19 cellular contexts compared by ENCODE assay signal in the genomic region with DNA sequence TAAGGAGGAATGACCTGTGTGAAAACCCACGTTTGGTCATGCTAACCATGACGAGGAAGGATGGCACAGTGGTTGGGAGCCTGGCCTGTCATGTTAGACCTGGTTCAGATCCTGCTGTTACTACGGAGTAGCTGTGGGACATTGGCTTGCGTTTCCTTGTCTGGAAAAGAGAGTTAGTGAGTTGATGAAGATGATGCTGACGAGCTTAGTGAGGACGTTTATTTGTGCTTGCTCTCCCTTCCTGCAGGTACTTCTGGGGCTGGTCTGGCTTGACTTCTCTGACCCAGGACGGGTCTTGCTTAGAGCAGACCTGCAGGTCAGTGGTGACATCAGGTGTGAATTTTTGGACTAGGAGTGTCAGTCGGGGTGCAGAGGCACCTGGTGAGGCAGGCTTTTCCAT. TPM values are rescaled to one million over a fixed set of nuclear protein-coding genes. Genes with fewer than 3 reads are reported as not detected.
DNase-seq lines count a peak whose midpoint lies in the region; ATAC-seq and TF ChIP-seq lines count a peak whose summit lies in the region.
"Had no signal": no experiment of that assay in that cellular context is flagged by ENCODE, and none has a peak within 500 bp of the region (broad histone marks: within the 10 kb centered on the region; RNA-seq: fewer than 3 reads in every experiment).

No MANE protein-coding gene starts in this region.

- no peak for ATAC-seq in activated CD8-positive, alpha-beta T cell treated with anti-CD3 and anti-CD28 coated beads for 36 hours
- ATAC-seq in activated CD8-positive, alpha-beta T cell treated with anti-CD3 and anti-CD28 coated beads, Interleukin-2, amount 10 ng/mL, durations not matched to agents 7 days and 5 days = no peak
- no peak for ATAC-seq in activated B cell treated with CpG ODN at 0.5 μM for 24 hours (ENCODE audit: low read depth)
- no peak for ATAC-seq in GM19328 (IDR thresholded peaks at IDR 0.05; ENCODE audit: unreplicated experiment)
- ATAC-seq in left lobe of liver = no peak
- ATAC-seq: A549, gastrocnemius medialis had no signal

- no peaks in the 10 kb centered on the region for H3K27me3 ChIP-seq in sigmoid colon
- H3K27me3 ChIP-seq: gastrocnemius medialis, neutrophil, Peyer's patch, SJSA1, suprapubic skin had no signal

- POLR2A ChIA-PET in activated CD8-positive, alpha-beta T cell treated with anti-CD3 and anti-CD28 coated beads for 36 hours (lab: Charles Lee) = interaction anchor here (2.8 to 5.3 kb wide), 2 partner anchors 9 to 21 kb away, joined by 20 to 32 read pairs; no protein-coding TSS in a partner anchor
- POLR2A ChIA-PET in activated CD8-positive, alpha-beta T cell treated with anti-CD3 and anti-CD28 coated beads, Interleukin-2, amount 10 ng/mL, durations not matched to agents 7 days and 5 days (lab: Charles Lee) = interaction anchor here (0.6 kb wide), 1 partner anchor 81 kb away, joined by 3 read pairs; no protein-coding TSS in a partner anchor
- POLR2A ChIA-PET in activated B cell treated with CpG ODN at 0.5 μM for 24 hours (lab: Charles Lee) = interaction anchor here (1.8 kb wide), 1 partner anchor 10 kb away, joined by 3 read pairs; no protein-coding TSS in a partner anchor

- WGBS in sigmoid colon, 2 donors = 94% methylated on average over 8 of the region's 8 CpGs

- H3K36me3 Mint-ChIP-seq in activated CD8-positive, alpha-beta T cell treated with anti-CD3 and anti-CD28 coated beads for 36 hours (ENCODE audit: low read depth) = peaks cover 37% of the 10 kb centered on the region
- H3K36me3 Mint-ChIP-seq in activated CD8-positive, alpha-beta T cell treated with anti-CD3 and anti-CD28 coated beads, Interleukin-2, amount 10 ng/mL, durations not matched to agents 7 days and 5 days (ENCODE audit: low read depth) = peaks cover 15% of the 10 kb centered on the region
- H3K36me3 Mint-ChIP-seq in activated B cell treated with CpG ODN at 0.5 μM for 24 hours (ENCODE audit: low read depth) (peaks cover 42% of the 10 kb centered on the region), glutamatergic neuron (ENCODE audit: unreplicated experiment) (peaks cover 6% of the 10 kb centered on the region)

- H3K36me3 ChIP-seq in sigmoid colon = no peaks in the 10 kb centered on the region
- H3K36me3 ChIP-seq: gastrocnemius medialis, neutrophil, Peyer's patch, SJSA1, suprapubic skin had no signal

- TF ChIP-seq EP300 in sigmoid colon (IDR thresholded peaks at IDR 0.05) = no peak

- H3K27me3 Mint-ChIP-seq in activated CD8-positive, alpha-beta T cell treated with anti-CD3 and anti-CD28 coated beads for 36 hours = peaks cover 2% of the 10 kb centered on the region
- H3K27me3 Mint-ChIP-seq in activated CD8-positive, alpha-beta T cell treated with anti-CD3 and anti-CD28 coated beads, Interleukin-2, amount 10 ng/mL, durations not matched to agents 7 days and 5 days (ENCODE audit: low read depth) = no peaks in the 10 kb centered on the region
- H3K27me3 Mint-ChIP-seq in activated B cell treated with CpG ODN at 0.5 μM for 24 hours (no peaks in the 10 kb centered on the region), glutamatergic neuron (ENCODE audit: unreplicated experiment) (peaks cover 12% of the 10 kb centered on the region)
- H3K27me3 Mint-ChIP-seq: activated CD4-positive, alpha-beta T cell treated with anti-CD3 and anti-CD28 coated beads, Interleukin-2, amount 10 ng/mL, durations not matched to agents 7 days and 5 days had no signal

- H3K4me3 ChIP-seq in sigmoid colon = no peak overlapping the region
- H3K4me3 ChIP-seq: A549, gastrocnemius medialis, Peyer's patch, SJSA1, suprapubic skin had no signal

- no peak overlapping the region for H3K27ac ChIP-seq in sigmoid colon
- H3K27ac ChIP-seq: neutrophil, Peyer's patch, SJSA1, suprapubic skin had no signal

- H3K4me1 Mint-ChIP-seq in activated CD8-positive, alpha-beta T cell treated with anti-CD3 and anti-CD28 coated beads for 36 hours (ENCODE audit: low read depth) = peaks cover 65% of the 10 kb centered on the region
- H3K4me1 Mint-ChIP-seq in activated CD8-positive, alpha-beta T cell treated with anti-CD3 and anti-CD28 coated beads, Interleukin-2, amount 10 ng/mL, durations not matched to agents 7 days and 5 days (ENCODE audit: low read depth) = peaks cover 35% of the 10 kb centered on the region
- H3K4me1 Mint-ChIP-seq in activated B cell treated with CpG ODN at 0.5 μM for 24 hours (peaks cover 48% of the 10 kb centered on the region), glutamatergic neuron (ENCODE audit: low read depth, unreplicated experiment) (peaks cover 6% of the 10 kb centered on the region)

- no peak for TF ChIP-seq POLR2A in sigmoid colon (IDR thresholded peaks at IDR 0.05)

- peaks cover 0 to 61% (median 38%) of the 10 kb centered on the region in 4 donors for H3K4me1 ChIP-seq in sigmoid colon

- intact Hi-C loops in activated CD8-positive, alpha-beta T cell treated with anti-CD3 and anti-CD28 coated beads for 36 hours (cut with micrococcal nuclease) = no loop called here
- intact Hi-C loops in activated B cell treated with CpG ODN at 0.5 μM for 24 hours (cut with micrococcal nuclease) (no loop called here), sigmoid colon (cut with DNase I) (no loop called here)

- H3K27ac Mint-ChIP-seq in activated CD8-positive, alpha-beta T cell treated with anti-CD3 and anti-CD28 coated beads for 36 hours = peak overlapping the region; percentile 72
- H3K27ac Mint-ChIP-seq in activated CD8-positive, alpha-beta T cell treated with anti-CD3 and anti-CD28 coated beads, Interleukin-2, amount 10 ng/mL, durations not matched to agents 7 days and 5 days = no peak overlapping the region
- peak overlapping the region; percentile 43 for H3K27ac Mint-ChIP-seq in activated B cell treated with CpG ODN at 0.5 μM for 24 hours
- H3K27ac Mint-ChIP-seq in glutamatergic neuron (ENCODE audit: unreplicated experiment) = peak overlapping the region; percentile 39

- H3K9me3 Mint-ChIP-seq in activated CD8-positive, alpha-beta T cell treated with anti-CD3 and anti-CD28 coated beads for 36 hours = peaks cover 4% of the 10 kb centered on the region
- H3K9me3 Mint-ChIP-seq in activated CD8-positive, alpha-beta T cell treated with anti-CD3 and anti-CD28 coated beads, Interleukin-2, amount 10 ng/mL, durations not matched to agents 7 days and 5 days (ENCODE audit: insufficient read depth) = no peaks in the 10 kb centered on the region
- peaks cover 3% of the 10 kb centered on the region for H3K9me3 Mint-ChIP-seq in activated B cell treated with CpG ODN at 0.5 μM for 24 hours
- peaks cover 13% of the 10 kb centered on the region for H3K9me3 Mint-ChIP-seq in glutamatergic neuron (ENCODE audit: unreplicated experiment)

- H3K4me3 Mint-ChIP-seq in activated CD8-positive, alpha-beta T cell treated with anti-CD3 and anti-CD28 coated beads for 36 hours = no peak overlapping the region
- no peak overlapping the region for H3K4me3 Mint-ChIP-seq in activated CD8-positive, alpha-beta T cell treated with anti-CD3 and anti-CD28 coated beads, Interleukin-2, amount 10 ng/mL, durations not matched to agents 7 days and 5 days
- H3K4me3 Mint-ChIP-seq in activated B cell treated with CpG ODN at 0.5 μM for 24 hours = no peak overlapping the region
- peak overlapping the region; percentile 48 for H3K4me3 Mint-ChIP-seq in glutamatergic neuron (ENCODE audit: unreplicated experiment)
- H3K4me3 Mint-ChIP-seq: activated CD4-positive, alpha-beta T cell treated with anti-CD3 and anti-CD28 coated beads, Interleukin-2, amount 10 ng/mL, durations not matched to agents 7 days and 5 days had no signal

- TF ChIP-seq CTCF in activated CD8-positive, alpha-beta T cell treated with anti-CD3 and anti-CD28 coated beads for 36 hours (IDR thresholded peaks at IDR 0.05) = no peak
- TF ChIP-seq CTCF in activated B cell treated with CpG ODN at 0.5 μM for 24 hours (IDR thresholded peaks at IDR 0.05) (no peak), glutamatergic neuron (IDR thresholded peaks at IDR 0.05; ENCODE audit: partially characterized antibody, unreplicated experiment) (no peak), sigmoid colon (IDR thresholded peaks at IDR 0.05) (no peak)

- peaks cover 0 to 3% (median 0%) of the 10 kb centered on the region in 4 donors for H3K9me3 ChIP-seq in sigmoid colon
- H3K9me3 ChIP-seq: gastrocnemius medialis, neutrophil, Peyer's patch, SJSA1, suprapubic skin had no signal

- CTCF ChIA-PET in activated CD8-positive, alpha-beta T cell treated with anti-CD3 and anti-CD28 coated beads for 36 hours (lab: Charles Lee) = interaction anchor here (1.5 to 4.1 kb wide), 2 partner anchors 11 to 39 kb away, joined by 4 to 21 read pairs; no protein-coding TSS in a partner anchor
- CTCF ChIA-PET in activated CD8-positive, alpha-beta T cell treated with anti-CD3 and anti-CD28 coated beads, Interleukin-2, amount 10 ng/mL, durations not matched to agents 7 days and 5 days (lab: Charles Lee) = interaction anchor here (0.6 kb wide), 1 partner anchor 12 kb away, joined by 4 read pairs; no protein-coding TSS in a partner anchor
- CTCF ChIA-PET in activated B cell treated with CpG ODN at 0.5 μM for 24 hours (lab: Charles Lee) = no interaction called here

- no peak for DNase-seq in activated CD8-positive, alpha-beta T cell treated with anti-CD3 and anti-CD28 coated beads for 36 hours
- no peak for DNase-seq in activated CD8-positive, alpha-beta T cell treated with anti-CD3 and anti-CD28 coated beads, Interleukin-2, amount 10 ng/mL, durations not matched to agents 7 days and 5 days
- DNase-seq in activated B cell treated with CpG ODN at 0.5 μM for 24 hours (no peak), glutamatergic neuron (no peak), sigmoid colon (peak; percentile 18), putamen (ENCODE audit: low spot score) (no peak), left lobe of liver (ENCODE audit: low spot score) (no peak)
- DNase-seq: activated CD4-positive, alpha-beta T cell treated with anti-CD3 and anti-CD28 coated beads, Interleukin-2, amount 10 ng/mL, durations not matched to agents 7 days and 5 days; activated gamma-delta T cell; cortex of kidney; gastrocnemius medialis; NCI-H1436 treated with DMSO at 0.1 percent for 48 hours; NCI-H510A; Peyer's patch had no signal

RNA-seq across cellular contexts. Expression of a gene that starts 14.7 kb away (rescaled TPM):
- 10 to 100 TPM; 40.1 to 42.3 TPM for total RNA-seq in activated CD8-positive, alpha-beta T cell treated with anti-CD3 and anti-CD28 coated beads for 36 hours
- 10 to 100 TPM; 20.7 to 21.2 TPM for total RNA-seq in activated CD8-positive, alpha-beta T cell treated with anti-CD3 and anti-CD28 coated beads, Interleukin-2, amount 10 ng/mL, durations not matched to agents 7 days and 5 days
- 99.8 and 108 TPM in 2 replicates for total RNA-seq in activated B cell treated with CpG ODN at 0.5 μM for 24 hours
- total RNA-seq in glutamatergic neuron (ENCODE audit: unreplicated experiment) = 35.2 TPM
- total RNA-seq in sigmoid colon = 10 to 100 TPM; 32.6 to 38.5 (median 37.8) TPM
- 10 to 100 TPM in 1 of 3 donors, 1 to 10 TPM in 2; 8.4 to 43.8 (median 9.5) TPM for polyA plus RNA-seq in sigmoid colon
- 83.7 TPM for total RNA-seq in left lobe of liver
